In the genomic region with DNA sequence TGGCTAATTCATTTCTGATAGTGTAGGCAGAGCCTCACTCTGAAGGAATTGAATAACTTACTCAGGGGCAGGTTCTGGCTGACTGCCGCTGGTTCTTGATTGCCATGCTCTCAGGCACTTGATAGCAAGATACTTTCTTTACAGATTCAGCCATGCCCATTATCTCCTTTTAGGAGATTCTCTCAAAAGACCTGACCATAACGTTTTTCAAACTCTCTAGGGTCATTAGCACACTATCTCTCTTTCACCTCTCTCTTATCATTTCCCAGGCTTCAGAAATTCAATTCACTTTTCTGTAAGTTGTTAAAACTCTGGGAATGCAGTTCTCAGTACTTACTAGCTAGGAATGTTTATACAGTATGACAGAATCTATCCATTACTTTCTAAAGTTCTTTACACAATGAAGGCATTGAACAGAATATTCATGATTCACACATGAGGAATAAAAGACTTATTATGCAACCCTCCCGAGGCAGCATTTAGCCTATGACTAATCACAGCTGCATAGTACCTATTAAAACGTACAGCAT, we compare ENCODE assay signal across 13 cellular contexts.
DNase-seq lines count a peak whose midpoint lies in the region; ATAC-seq and TF ChIP-seq lines count a peak whose summit lies in the region.
"Had no signal": no experiment of that assay in that cellular context is flagged by ENCODE, and none has a peak within 500 bp of the region (broad histone marks: within the 10 kb centered on the region; RNA-seq: fewer than 3 reads in every experiment).

No MANE protein-coding gene starts in this region.

- intact Hi-C loops in IMR-90 (cut with micrococcal nuclease), result no loop called here

- DNase-seq in IMR-90 (peak; percentile 77), foreskin keratinocyte (peak; percentile 90 to 95), skeletal muscle cell (ENCODE audit: low read depth) (peak; percentile 38), HFFc6 (no peak), SKM-1 treated with dmso at 0.1 percent for 144 hours (lab: John Stamatoyannopoulos, UW; ENCODE audit: unreplicated experiment) (no peak)
- DNase-seq: aorta; DMS79; Right ventricle myocardium superior; stimulated activated CD4-positive, alpha-beta T cell treated with anti-CD3 and anti-CD28 coated beads, Interleukin-1b, Interleukin-23, amount 100 ng/mL, for 48 hours had no signal

- no peak overlapping the region for H3K4ac ChIP-seq in IMR-90 (ENCODE audit: low read depth, low read length)

- H2BK120ac ChIP-seq in IMR-90 (ENCODE audit: low read depth, low read length), result no peak overlapping the region

- H3K27ac Mint-ChIP-seq in HFFc6, result no peak overlapping the region
- H3K27ac Mint-ChIP-seq: stimulated activated naive CD8-positive, alpha-beta T cell treated with anti-CD3 and anti-CD28 coated beads, Interleukin-15, Interleukin-2, amounts not matched to agents 100 ng/mL and 50 ng/mL, for 24 hours had no signal

- H3K9me3 ChIP-seq in IMR-90 (ENCODE audit: control insufficient read depth, insufficient read depth, low read length), result no peaks in the 10 kb centered on the region; the same call in 1 of the 2 replicates
- H3K9me3 ChIP-seq: gastroesophageal sphincter had no signal

- no peak for TF ChIP-seq RAD21 in IMR-90 (IDR thresholded peaks at IDR 0.05; ENCODE audit: low read length)

- H3K79me1 ChIP-seq in IMR-90 (ENCODE audit: low read depth in 1 of 2, low read length in 2 of 2), result no peaks in the 10 kb centered on the region

- no peak overlapping the region for H4K5ac ChIP-seq in IMR-90 (ENCODE audit: low read depth, low read length)

- H3K9me3 Mint-ChIP-seq in HFFc6, result peaks cover 33% of the 10 kb centered on the region

- no TSS peak for BruUV-seq in IMR-90 (replicated peaks; lab: Mats Ljungman, UMichigan)

- no peak overlapping the region for H4K91ac ChIP-seq in IMR-90 (ENCODE audit: insufficient read depth, low read depth, low read length)

- no peak overlapping the region for H2BK5ac ChIP-seq in IMR-90 (ENCODE audit: low read depth, low read length, poor library complexity, severe bottlenecking)

- H3K4me3 Mint-ChIP-seq in HFFc6, result no peak overlapping the region
- H3K4me3 Mint-ChIP-seq: stimulated activated naive CD8-positive, alpha-beta T cell treated with anti-CD3 and anti-CD28 coated beads, Interleukin-15, Interleukin-2, amounts not matched to agents 100 ng/mL and 50 ng/mL, for 24 hours had no signal

- no peaks in the 10 kb centered on the region for H4K20me1 ChIP-seq in IMR-90 (ENCODE audit: insufficient read depth, low read length)

- ATAC-seq in IMR-90 (ENCODE audit: low read depth) (peak; percentile 63; the same call in 1 of the 2 replicates), SK-N-SH treated with all-trans-retinoic acid at 6 μM for 48 hours (peak; percentile 51; the same call in 2 of the 3 replicates), foreskin keratinocyte (peak; percentile 99), HG03139 (IDR thresholded peaks at IDR 0.05; ENCODE audit: unreplicated experiment) (no peak)
- ATAC-seq: gastroesophageal sphincter had no signal

- no peaks in the 10 kb centered on the region for H3K36me3 Mint-ChIP-seq in HFFc6 (ENCODE audit: low read depth)

- no peaks in the 10 kb centered on the region for H3K36me3 ChIP-seq in IMR-90 (ENCODE audit: control insufficient read depth, insufficient read depth, low read length)
- H3K36me3 ChIP-seq: gastroesophageal sphincter had no signal

- no CpG with 5 or more reads among the region's 4 CpGs for WGBS in IMR-90 (ENCODE audit: extremely low coverage in 2 of 2, insufficient read length in 1 of 2), 2 experiments

- no peak overlapping the region for H3K23ac ChIP-seq in IMR-90 (ENCODE audit: low read depth, low read length)

- H2BK15ac ChIP-seq in IMR-90 (ENCODE audit: low read depth, low read length), result no peak overlapping the region

- H2AFZ ChIP-seq in IMR-90 (replicated peaks; ENCODE audit: low read length, poor library complexity), result no peak overlapping the region

- H3K27me3 ChIP-seq in IMR-90 (ENCODE audit: control insufficient read depth, insufficient read depth, low read length) (no peaks in the 10 kb centered on the region), foreskin keratinocyte (no peaks in the 10 kb centered on the region)
- H3K27me3 ChIP-seq: gastroesophageal sphincter had no signal

- H3K4me1 Mint-ChIP-seq in HFFc6 (ENCODE audit: low read depth), result no peaks in the 10 kb centered on the region

- no peak overlapping the region for H3K9ac ChIP-seq in IMR-90 (ENCODE audit: low read depth, low read length)

- POLR2A ChIA-PET in IMR-90 (lab: Charles Lee; ENCODE audit: unreplicated experiment), result no interaction called here

- H2BK20ac ChIP-seq in IMR-90 (ENCODE audit: low read depth, low read length), result no peak overlapping the region

- H3K4me2 ChIP-seq in IMR-90 (ENCODE audit: low read depth, low read length), result no peak overlapping the region; the same call in 1 of the 2 replicates

- no peaks in the 10 kb centered on the region for H3K27me3 Mint-ChIP-seq in HFFc6 (ENCODE audit: insufficient read depth)
- H3K27me3 Mint-ChIP-seq: stimulated activated naive CD8-positive, alpha-beta T cell treated with anti-CD3 and anti-CD28 coated beads, Interleukin-15, Interleukin-2, amounts not matched to agents 100 ng/mL and 50 ng/mL, for 24 hours had no signal

- H3K18ac ChIP-seq in IMR-90 (ENCODE audit: low read depth, low read length), result no peak overlapping the region

- no peaks in the 10 kb centered on the region for H3K9me1 ChIP-seq in IMR-90 (ENCODE audit: insufficient read depth, low read length)

- no peak overlapping the region for H2AK9ac ChIP-seq in IMR-90 (replicated peaks; ENCODE audit: low read depth, low read length, poor library complexity)

- TF ChIP-seq CTCF in IMR-90 (conservative IDR thresholded peaks at IDR 0.05; ENCODE audit: low read depth, low read length) (no peak), foreskin keratinocyte (conservative IDR thresholded peaks at IDR 0.05) (no peak), HFFc6 (IDR thresholded peaks at IDR 0.05) (no peak)

- no peak overlapping the region for H3K27ac ChIP-seq in IMR-90 (ENCODE audit: insufficient read depth, low read length)
- peak overlapping the region; percentile 80 for H3K27ac ChIP-seq in foreskin keratinocyte
- H3K27ac ChIP-seq: gastroesophageal sphincter had no signal

- in situ Hi-C loops in IMR-90 (cut with MboI; ENCODE audit: low sequenced_read_pairs), result no loop called here

- CTCF ChIA-PET in IMR-90 (lab: Yijun Ruan, JAX), result no interaction called here

- no peak for TF ChIP-seq POLR2A in IMR-90 (IDR thresholded peaks at IDR 0.05; ENCODE audit: low read depth, low read length)

- no peak overlapping the region for H2AK5ac ChIP-seq in IMR-90 (ENCODE audit: low read depth, low read length)

- no peak overlapping the region for H3K56ac ChIP-seq in IMR-90 (ENCODE audit: extremely low read depth, insufficient read depth, low read length)

- no peak overlapping the region for H3K14ac ChIP-seq in IMR-90 (replicated peaks; ENCODE audit: low read depth, low read length)

- no peaks in the 10 kb centered on the region for H3K4me1 ChIP-seq in IMR-90 (ENCODE audit: control insufficient read depth, insufficient read depth, low read length)
- H3K4me1 ChIP-seq in foreskin keratinocyte, result peaks cover 30% of the 10 kb centered on the region

- dilution Hi-C loops in IMR-90 (cut with HindIII; ENCODE audit: low sequenced_read_pairs, unreplicated experiment), result no loop called here

- H3K4me3 ChIP-seq in IMR-90 (ENCODE audit: insufficient read depth, low read depth, low read length) (no peak overlapping the region), skeletal muscle cell (ENCODE audit: low read depth, low read length) (no peak overlapping the region)
- H3K4me3 ChIP-seq: gastroesophageal sphincter had no signal

- no peak overlapping the region for H4K8ac ChIP-seq in IMR-90 (ENCODE audit: low read depth in 2 of 2, low read length in 2 of 2)

TF ChIP-seq in IMR-90, 13 proteins besides CTCF, POLR2A, EP300 and RAD21:
- TF ChIP-seq FOS (IDR thresholded peaks at IDR 0.05; ENCODE audit: low read depth, low read length) (peak; percentile 52; the same call in 1 of the 2 replicates), CEBPB (IDR thresholded peaks at IDR 0.05; ENCODE audit: low read depth, low read length) (peak; percentile 91), BHLHE40 (IDR thresholded peaks at IDR 0.05; ENCODE audit: low read depth, low read length) (no peak)

TF ChIP-seq in SK-N-SH treated with all-trans-retinoic acid at 6 μM for 48 hours, 23 proteins besides CTCF, POLR2A, EP300 and RAD21:
- TF ChIP-seq OSR1 (CRISPR knock-in tag; IDR thresholded peaks at IDR 0.05), result no peak
- TF ChIP-seq ISL1 (CRISPR knock-in tag; IDR thresholded peaks at IDR 0.05), result peak; percentile 72

Comparison
In these comparisons a context has a peak if more than half of its experiments do, and no peak if none do; other contexts are left out.
1. DNase-seq: peak in IMR-90 (single experiment), foreskin keratinocyte (2 of 2) and skeletal muscle cell (single experiment); none in HFFc6 (single experiment) and SKM-1 treated with dmso at 0.1 percent for 144 hours (single experiment).